Comparison of ENCODE assay signal across 28 cellular contexts in genomic region chr19:7176792-7177191, GRCh38.
"Had no signal": no experiment of that assay in that cellular context is flagged by ENCODE, and none has a peak within 500 bp of the region (broad histone marks: within the 10 kb centered on the region; RNA-seq: fewer than 3 reads in every experiment).

No MANE protein-coding gene starts in this region.

- H3K27ac ChIP-seq: brain microvascular endothelial cell, cardiac muscle cell, SK-N-MC, WERI-Rb-1 had no signal

- DNase-seq: activated CD4-positive, alpha-beta T cell treated with anti-CD3 and anti-CD28 coated beads for 4 hours; activated CD8-positive, alpha-beta memory T cell treated with anti-CD3 and anti-CD28 coated beads, Interleukin-2, amount 50 U/mL, for 4 hours; activated CD8-positive, alpha-beta T cell treated with anti-CD3 and anti-CD28 coated beads for 36 hours; activated gamma-delta T cell treated with Interleukin-2 at 50 U/mL for 16 hours; activated T-cell treated with anti-CD3 and anti-CD28 coated beads, Interleukin-2, amount 50 U/mL, for 72 hours; brain microvascular endothelial cell; cerebellar nuclear complex; Karpas-422; MM.1S; NCI-H1105; NCI-H1436; NCI-H1694 treated with DMSO at 0.1 percent for 48 hours; NCI-H2081; NCI-H526; NCI-H82; OCI-M1; RPMI8226; T-cell; T-helper 2 cell; WERI-Rb-1 had no signal

- H3K27ac Mint-ChIP-seq: activated CD8-positive, alpha-beta T cell treated with anti-CD3 and anti-CD28 coated beads for 36 hours; activated naive CD8-positive, alpha-beta T cell; activated T-cell treated with anti-CD3 and anti-CD28 coated beads, Interleukin-2, amount 50 U/mL, for 72 hours; activated T-helper 2 cell treated with anti-CD3 and anti-CD28 coated beads, Interferon-gamma antibody, Interleukin-2, Interleukin-4, amounts not matched to agents 10 μg/mL and 5 μg/mL and 100 μg/mL, durations not matched to agents 14 hours and 24 hours and 36 hours; T-cell had no signal

- H3K4me3 Mint-ChIP-seq: activated CD8-positive, alpha-beta T cell treated with anti-CD3 and anti-CD28 coated beads for 36 hours; activated naive CD8-positive, alpha-beta T cell; activated T-cell treated with anti-CD3 and anti-CD28 coated beads, Interleukin-2, amount 50 U/mL, for 72 hours; T-cell had no signal

- H3K36me3 ChIP-seq: brain microvascular endothelial cell had no signal

- H3K4me3 ChIP-seq: cardiac muscle cell, K562, SK-N-MC had no signal

- H3K27me3 Mint-ChIP-seq: activated CD8-positive, alpha-beta T cell treated with anti-CD3 and anti-CD28 coated beads for 36 hours had no signal

- H3K36me3 Mint-ChIP-seq: activated naive CD8-positive, alpha-beta T cell; T-cell had no signal

- ATAC-seq: activated CD4-positive, CD25-positive, alpha-beta regulatory T cell treated with anti-CD3 and anti-CD28 coated beads, Interleukin-2, amount 50 U/mL, for 24 hours; activated CD8-positive, alpha-beta T cell treated with anti-CD3 and anti-CD28 coated beads for 36 hours; activated T-cell treated with anti-CD3 and anti-CD28 coated beads, Interleukin-2, amount 50 U/mL, for 72 hours; K562; Panc1; Right ventricle myocardium inferior; T-cell had no signal

- H3K9me3 Mint-ChIP-seq: activated CD8-positive, alpha-beta T cell treated with anti-CD3 and anti-CD28 coated beads for 36 hours; activated T-cell treated with anti-CD3 and anti-CD28 coated beads, Interleukin-2, amount 50 U/mL, for 72 hours; activated T-helper 2 cell treated with anti-CD3 and anti-CD28 coated beads, Interferon-gamma antibody, Interleukin-2, Interleukin-4, amounts not matched to agents 10 μg/mL and 5 μg/mL and 100 μg/mL, durations not matched to agents 14 hours and 24 hours and 36 hours; T-cell had no signal

- H3K27me3 ChIP-seq: brain microvascular endothelial cell, cardiac muscle cell had no signal
